ENCODE assay signal across 11 cellular contexts in genomic region chrX:153925387-153925738, GRCh38. TPM values are rescaled to one million over a fixed set of nuclear protein-coding genes. Genes with fewer than 3 reads are reported as not detected.
A peak's percentile ranks its signal among the peaks of the same experiment; 100 is the strongest.
DNase-seq lines count a peak whose midpoint lies in the region; ATAC-seq and TF ChIP-seq lines count a peak whose summit lies in the region.
"Had no signal": no experiment of that assay in that cellular context is flagged by ENCODE, and none has a peak within 500 bp of the region (broad histone marks: within the 10 kb centered on the region; RNA-seq: fewer than 3 reads in every experiment).

No MANE protein-coding gene starts in this region.

- H3K9ac ChIP-seq in neural progenitor cell = no peak overlapping the region
- H3K9ac ChIP-seq: parathyroid adenoma had no signal

- peak overlapping the region; percentile 79 for H3K4me3 ChIP-seq in GM06990 (replicated peaks; ENCODE audit: low read depth, low read length)
- peak overlapping the region; percentile 85 for H3K4me3 ChIP-seq in Jurkat, Clone E6-1 (ENCODE audit: low read length)
- H3K4me3 ChIP-seq in neural progenitor cell = peak overlapping the region; percentile 63

- peaks cover 2% of the 10 kb centered on the region for H3K36me3 Mint-ChIP-seq in neural progenitor cell

- H3K9me3 ChIP-seq in neural progenitor cell (ENCODE audit: low read depth) = no peaks in the 10 kb centered on the region

- no peak for ATAC-seq in HG03280 (IDR thresholded peaks at IDR 0.05; ENCODE audit: unreplicated experiment)

- H4K20me1 ChIP-seq in neural progenitor cell (ENCODE audit: low read depth) = no peaks in the 10 kb centered on the region

- no peak overlapping the region for H3K27ac Mint-ChIP-seq in neural progenitor cell

- DNase-seq in GM06990 (ENCODE audit: extremely low read depth, insufficient read length) (no peak), caudate nucleus (lab: John Stamatoyannopoulos, UW) (no peak), neural progenitor cell (ENCODE audit: low spot score) (no peak), iPS-NIHi7 (ENCODE audit: extremely low spot score) (no peak), hepatic stellate cell (ENCODE audit: low spot score) (no peak)
- DNase-seq in Jurkat, Clone E6-1 (ENCODE audit: low read depth, low spot score) = no peak
- no peak for DNase-seq in activated CD4-positive, CD25-positive, alpha-beta regulatory T cell treated with anti-CD3 and anti-CD28 coated beads, Interleukin-2, amount 50 U/mL, for 72 hours

- peaks cover 7% of the 10 kb centered on the region for H3K27me3 Mint-ChIP-seq in neural progenitor cell (ENCODE audit: insufficient read depth, low read depth)

- peak overlapping the region; percentile 85 for H3K4me2 ChIP-seq in neural progenitor cell

- H3K79me2 ChIP-seq in neural progenitor cell (ENCODE audit: low read depth) = no peaks in the 10 kb centered on the region
- H3K79me2 ChIP-seq: parathyroid adenoma had no signal

- peaks cover 28% of the 10 kb centered on the region for H3F3A ChIP-seq in neural progenitor cell (ENCODE audit: low read depth)

- H3K36me3 ChIP-seq in GM06990 (ENCODE audit: control insufficient read depth, insufficient read depth, low read length) (peaks cover 8% of the 10 kb centered on the region), neural progenitor cell (no peaks in the 10 kb centered on the region)

- H3K27ac ChIP-seq in caudate nucleus (ENCODE audit: low read depth, low read length) (peak overlapping the region; percentile 18), neural progenitor cell (no peak overlapping the region)
- H3K27ac ChIP-seq: epithelial cell of prostate, parathyroid adenoma had no signal

- TF ChIP-seq CTCF in GM06990 (IDR thresholded peaks at IDR 0.05; ENCODE audit: insufficient read depth, low read length, poor library complexity, severe bottlenecking) (no peak), neural progenitor cell (IDR thresholded peaks at IDR 0.05) (no peak)

- H3K4me1 ChIP-seq in neural progenitor cell = peaks cover 8% of the 10 kb centered on the region

- H3K4me3 Mint-ChIP-seq in neural progenitor cell = no peak overlapping the region

- H3K27me3 ChIP-seq in GM06990 (replicated peaks; ENCODE audit: control insufficient read depth, insufficient read depth, low read length) = no peaks in the 10 kb centered on the region
- peaks cover 10% of the 10 kb centered on the region for H3K27me3 ChIP-seq in neural progenitor cell

- H3K9me3 Mint-ChIP-seq in neural progenitor cell = peaks cover 10% of the 10 kb centered on the region

- H3K4me1 Mint-ChIP-seq in neural progenitor cell = peaks cover 27% of the 10 kb centered on the region

- no peak overlapping the region for H2AFZ ChIP-seq in neural progenitor cell (replicated peaks)
- H2AFZ ChIP-seq: parathyroid adenoma had no signal

RNA-seq across cellular contexts. Expression of gene ARHGAP4, which starts 0.7 kb away (rescaled TPM):
- polyA plus RNA-seq in Jurkat, Clone E6-1 (2012; ENCODE audit: insufficient read depth, insufficient read length) = 111 TPM
- total RNA-seq in neural progenitor cell (ENCODE audit: low replicate concordance) = 5.1 and 17.9 TPM in 2 replicates

RNA-seq across cellular contexts. Expression of gene NAA10, which starts 9.5 kb away (rescaled TPM):
- 188 TPM for polyA plus RNA-seq in Jurkat, Clone E6-1 (2012; ENCODE audit: insufficient read depth, insufficient read length)
- total RNA-seq in neural progenitor cell (ENCODE audit: low replicate concordance) = 55.5 and 113 TPM in 2 replicates

RNA-seq across cellular contexts. Expression of gene RENBP, which starts 19.1 kb away (rescaled TPM):
- polyA plus RNA-seq in Jurkat, Clone E6-1 (2012; ENCODE audit: insufficient read depth, insufficient read length) = not detected
- total RNA-seq in neural progenitor cell (ENCODE audit: low replicate concordance) = 5.4 and 9.3 TPM in 2 replicates

RNA-seq across cellular contexts. Expression of gene AVPR2, which starts 20.9 kb away (rescaled TPM):
- 1.3 TPM for polyA plus RNA-seq in Jurkat, Clone E6-1 (2012; ENCODE audit: insufficient read depth, insufficient read length)
- not detected in 2 replicates for total RNA-seq in neural progenitor cell (ENCODE audit: low replicate concordance)
- total RNA-seq: temporal lobe had no signal

RNA-seq across cellular contexts. Expression of gene L1CAM, which starts 39.4 kb away (rescaled TPM):
- polyA plus RNA-seq in Jurkat, Clone E6-1 (2012; ENCODE audit: insufficient read depth, insufficient read length) = 2.3 TPM
- 0.49 and 1.7 TPM in 2 replicates for total RNA-seq in neural progenitor cell (ENCODE audit: low replicate concordance)
